ENCODE assay signal across 8 cellular contexts in genomic region chr1:31795801-31796621, GRCh38. TPM values are rescaled to one million over a fixed set of nuclear protein-coding genes. Genes with fewer than 3 reads are reported as not detected.
DNase-seq lines count a peak whose midpoint lies in the region; ATAC-seq and TF ChIP-seq lines count a peak whose summit lies in the region.

No MANE protein-coding gene starts in this region.

- DNase-seq in AG08396 (ENCODE audit: low spot score), result peak; percentile 63
- DNase-seq in HFF-Myc (ENCODE audit: extremely low read depth, low read depth), result peak; percentile 47
- DNase-seq in SHP77 (lab: John Stamatoyannopoulos, UW), result peak; percentile 63 to 83
- peak; percentile 44 for DNase-seq in islet precursor cell
- DNase-seq in iPS-NIHi11 (ENCODE audit: low spot score), result no peak
- DNase-seq in Caco-2, result no peak
- no peak for DNase-seq in dedifferentiated amniotic fluid mesenchymal stem cell (ENCODE audit: extremely low spot score)

- H3K27me3 Mint-ChIP-seq in Caco-2 (ENCODE audit: insufficient read depth, unreplicated experiment), result no peaks in the 10 kb centered on the region

- no peaks in the 10 kb centered on the region for H3K27me3 ChIP-seq in Caco-2 (replicated peaks; ENCODE audit: control insufficient read depth, insufficient read depth, low read length)

- no peaks in the 10 kb centered on the region for H3K4me1 Mint-ChIP-seq in Caco-2 (ENCODE audit: low read depth, unreplicated experiment)

- POLR2A ChIA-PET in Caco-2 (lab: Charles Lee), result no interaction called here

- CTCF ChIA-PET in Caco-2 (lab: Charles Lee), result no interaction called here

- H3K9me3 Mint-ChIP-seq in Caco-2 (ENCODE audit: unreplicated experiment), result no peaks in the 10 kb centered on the region

- H3K36me3 Mint-ChIP-seq in Caco-2 (ENCODE audit: insufficient read depth, unreplicated experiment), result no peaks in the 10 kb centered on the region

- no TSS peak for BruUV-seq in Caco-2 (replicated peaks; lab: Mats Ljungman, UMichigan)

- intact Hi-C loops in Caco-2 (cut with micrococcal nuclease; ENCODE audit: unreplicated experiment), result no loop called here

- H3K36me3 ChIP-seq in Caco-2 (ENCODE audit: control insufficient read depth, insufficient read depth, low read length), result no peaks in the 10 kb centered on the region

- no peak overlapping the region for H3K27ac Mint-ChIP-seq in Caco-2 (ENCODE audit: unreplicated experiment)

- H3K4me1 ChIP-seq in Caco-2, result no peaks in the 10 kb centered on the region

- H3K9me3 ChIP-seq in Caco-2, result no peaks in the 10 kb centered on the region

- H3K4me3 ChIP-seq in HFF-Myc (replicated peaks; ENCODE audit: low read depth, low read length) (no peak overlapping the region), Caco-2 (ENCODE audit: low read depth, low read length) (no peak overlapping the region)

- ATAC-seq in HG03039 (IDR thresholded peaks at IDR 0.05; ENCODE audit: unreplicated experiment), result no peak

- TF ChIP-seq CTCF in HFF-Myc (IDR thresholded peaks at IDR 0.05; ENCODE audit: low read depth, low read length, missing control alignments) (no peak), Caco-2 (IDR thresholded peaks at IDR 0.05; ENCODE audit: insufficient read depth in 1 of 2, low read depth in 1 of 2, low read length in 1 of 2, severe bottlenecking in 1 of 2, unreplicated experiment in 1 of 2) (no peak)

- H3K4me3 Mint-ChIP-seq in Caco-2 (ENCODE audit: unreplicated experiment), result no peak overlapping the region

RNA-seq across cellular contexts. Expression of gene SPOCD1, which starts 19.8 kb away (rescaled TPM):
- 0.26 and 0.66 TPM in 2 replicates for total RNA-seq in Caco-2 (2022)

RNA-seq across cellular contexts. Expression of gene ADGRB2, which starts 31.9 kb away (rescaled TPM):
- 1.4 and 2.2 TPM in 2 replicates for total RNA-seq in Caco-2 (2022)

Comparison
In these comparisons a context has a peak if more than half of its experiments do, and no peak if none do; other contexts are left out.
1. DNase-seq: peak in AG08396 (single experiment), HFF-Myc (single experiment), SHP77 (2 of 2) and islet precursor cell (single experiment); none in iPS-NIHi11 (single experiment), Caco-2 (0 of 2) and dedifferentiated amniotic fluid mesenchymal stem cell (single experiment).